In the genomic region with DNA sequence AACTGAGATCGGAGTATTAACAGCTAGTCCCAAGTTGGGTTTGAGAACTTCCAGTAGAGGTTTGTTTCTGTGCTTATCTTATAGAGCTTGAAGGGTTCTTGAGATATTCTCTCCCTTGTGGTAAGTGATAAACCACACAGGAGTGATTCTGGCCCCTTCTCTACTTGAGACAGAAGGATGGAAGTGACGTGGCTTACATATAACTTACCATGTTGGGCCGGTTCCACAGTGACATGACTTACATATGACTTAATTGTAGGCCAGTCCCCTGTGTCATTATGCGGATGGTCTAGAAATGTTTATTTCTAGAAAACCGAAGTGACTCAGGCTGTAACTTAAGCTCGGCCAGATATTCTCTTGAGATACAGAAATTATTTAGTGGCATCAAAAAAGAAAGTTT, we compare ENCODE assay signal across 29 cellular contexts.
DNase-seq lines count a peak whose midpoint lies in the region; ATAC-seq and TF ChIP-seq lines count a peak whose summit lies in the region.
"Had no signal": no experiment of that assay in that cellular context is flagged by ENCODE, and none has a peak within 500 bp of the region (broad histone marks: within the 10 kb centered on the region; RNA-seq: fewer than 3 reads in every experiment).

No MANE protein-coding gene starts in this region.

- peak; percentile 82 for DNase-seq in GM12865 (ENCODE audit: low read depth)
- peak; percentile 35 to 74 for DNase-seq in erythroblast (lab: John Stamatoyannopoulos, UW)
- DNase-seq in vagina (ENCODE audit: extremely low spot score in 2 of 2) = no peak
- DNase-seq in T-helper 2 cell treated with Interferon-gamma antibody and Interleukin-4, amounts not matched to agents 5 μg/mL and 100 μg/mL, for 36 hours (ENCODE audit: low spot score) = no peak
- no peak for DNase-seq in NCI-H2029 (lab: John Stamatoyannopoulos, UW)
- DNase-seq in NCI-H2227 treated with DMSO at 0.1 percent for 48 hours (lab: John Stamatoyannopoulos, UW) = no peak
- DNase-seq: activated CD4-positive, alpha-beta memory T cell treated with anti-CD3 and anti-CD28 coated beads, Interleukin-2, amount 10 ng/mL, durations not matched to agents 7 days and 5 days; activated effector memory CD4-positive, alpha-beta T cell treated with Interleukin-2 at 50 U/mL for 16 hours; activated naive CD8-positive, alpha-beta T cell treated with anti-CD3 and anti-CD28 coated beads for 36 hours; CD4-positive, alpha-beta T cell; endodermal cell; Kasumi-1; kidney; NCI-H1436; NCI-H2107; NCI-H446; NCI-H774; stimulated activated CD4-positive, alpha-beta T cell treated with anti-CD3 and anti-CD28 coated beads, Interleukin-12 subunit alpha, Interleukin-12 subunit beta, amount 100 ng/mL, for 4 hours; stimulated activated CD4-positive, alpha-beta T cell treated with anti-CD3 and anti-CD28 coated beads, Interleukin-4, amount 100 ng/mL, for 1 hour; substantia nigra; T-cell had no signal

- TF ChIP-seq POLR2A in erythroblast (IDR thresholded peaks at IDR 0.05; ENCODE audit: low read length) = no peak
- no peak for TF ChIP-seq POLR2A in vagina (IDR thresholded peaks at IDR 0.05)

- H3K4me3 ChIP-seq in GM12865 (ENCODE audit: low read depth, low read length) (no peak overlapping the region), vagina (no peak overlapping the region)
- H3K4me3 ChIP-seq: ascending aorta, prostate gland, SJSA1 had no signal

- no peaks in the 10 kb centered on the region for H3K9me3 ChIP-seq in vagina
- H3K9me3 ChIP-seq: ascending aorta, prostate gland, SJSA1 had no signal

- peaks cover 0 to 30% of the 10 kb centered on the region in 2 donors for H3K36me3 ChIP-seq in vagina

- H3K27ac Mint-ChIP-seq in T-helper 2 cell treated with Interferon-gamma antibody and Interleukin-4, amounts not matched to agents 5 μg/mL and 100 μg/mL, for 36 hours = no peak overlapping the region
- H3K27ac Mint-ChIP-seq: activated CD4-positive, alpha-beta memory T cell treated with anti-CD3 and anti-CD28 coated beads, Interleukin-2, amount 10 ng/mL, durations not matched to agents 7 days and 5 days; activated naive CD8-positive, alpha-beta T cell treated with anti-CD3 and anti-CD28 coated beads for 36 hours; CD4-positive, alpha-beta T cell; endodermal cell; T-cell had no signal

- intact Hi-C loops in vagina (cut with DNase I) = no loop called here

- TF ChIP-seq CTCF in GM12865 (IDR thresholded peaks at IDR 0.05; ENCODE audit: insufficient read depth, low read depth, low read length, missing control alignments) = no peak
- no peak for TF ChIP-seq CTCF in vagina (IDR thresholded peaks at IDR 0.05)

- H3K4me1 ChIP-seq in vagina = no peaks in the 10 kb centered on the region
- H3K4me1 ChIP-seq: ascending aorta, prostate gland, SJSA1 had no signal

- H3K9me3 Mint-ChIP-seq in T-helper 2 cell treated with Interferon-gamma antibody and Interleukin-4, amounts not matched to agents 5 μg/mL and 100 μg/mL, for 36 hours = no peaks in the 10 kb centered on the region
- H3K9me3 Mint-ChIP-seq: activated CD4-positive, alpha-beta memory T cell treated with anti-CD3 and anti-CD28 coated beads, Interleukin-2, amount 10 ng/mL, durations not matched to agents 7 days and 5 days; activated naive CD8-positive, alpha-beta T cell treated with anti-CD3 and anti-CD28 coated beads for 36 hours; CD4-positive, alpha-beta T cell; central memory CD8-positive, alpha-beta T cell; dendritic cell treated with granulocyte-macrophage colony-stimulating factor and Interleukin-4, amounts not matched to agents 40 ng/mL and 50 ng/mL, for 4 days; endodermal cell; T-cell had no signal

- H3K4me3 Mint-ChIP-seq in T-helper 2 cell treated with Interferon-gamma antibody and Interleukin-4, amounts not matched to agents 5 μg/mL and 100 μg/mL, for 36 hours = no peak overlapping the region
- H3K4me3 Mint-ChIP-seq: activated CD4-positive, alpha-beta memory T cell treated with anti-CD3 and anti-CD28 coated beads, Interleukin-2, amount 10 ng/mL, durations not matched to agents 7 days and 5 days; activated naive CD8-positive, alpha-beta T cell treated with anti-CD3 and anti-CD28 coated beads for 36 hours; CD4-positive, alpha-beta T cell; central memory CD8-positive, alpha-beta T cell; dendritic cell treated with granulocyte-macrophage colony-stimulating factor and Interleukin-4, amounts not matched to agents 40 ng/mL and 50 ng/mL, for 4 days; endodermal cell; T-cell had no signal

- no peak overlapping the region for H3K27ac ChIP-seq in vagina
- H3K27ac ChIP-seq: ascending aorta, prostate gland, SJSA1 had no signal

- H3K27me3 Mint-ChIP-seq in T-helper 2 cell treated with Interferon-gamma antibody and Interleukin-4, amounts not matched to agents 5 μg/mL and 100 μg/mL, for 36 hours (ENCODE audit: low read depth) = no peaks in the 10 kb centered on the region
- H3K27me3 Mint-ChIP-seq: activated CD4-positive, alpha-beta memory T cell treated with anti-CD3 and anti-CD28 coated beads, Interleukin-2, amount 10 ng/mL, durations not matched to agents 7 days and 5 days; activated naive CD8-positive, alpha-beta T cell treated with anti-CD3 and anti-CD28 coated beads for 36 hours; CD4-positive, alpha-beta T cell; central memory CD8-positive, alpha-beta T cell; dendritic cell treated with granulocyte-macrophage colony-stimulating factor and Interleukin-4, amounts not matched to agents 40 ng/mL and 50 ng/mL, for 4 days; T-cell had no signal

- H3K27me3 ChIP-seq in vagina = no peaks in the 10 kb centered on the region
- H3K27me3 ChIP-seq: ascending aorta, SJSA1 had no signal

- H3K36me3 Mint-ChIP-seq in T-helper 2 cell treated with Interferon-gamma antibody and Interleukin-4, amounts not matched to agents 5 μg/mL and 100 μg/mL, for 36 hours (ENCODE audit: low read depth) = peaks cover 8% of the 10 kb centered on the region

- peaks cover 4% of the 10 kb centered on the region for H3K4me1 Mint-ChIP-seq in T-helper 2 cell treated with Interferon-gamma antibody and Interleukin-4, amounts not matched to agents 5 μg/mL and 100 μg/mL, for 36 hours (ENCODE audit: low read depth)
- H3K4me1 Mint-ChIP-seq: activated CD4-positive, alpha-beta memory T cell treated with anti-CD3 and anti-CD28 coated beads, Interleukin-2, amount 10 ng/mL, durations not matched to agents 7 days and 5 days had no signal

- ATAC-seq in GM21529 (IDR thresholded peaks at IDR 0.05; ENCODE audit: unreplicated experiment) (peak; percentile 80), HG03280 (IDR thresholded peaks at IDR 0.05; ENCODE audit: unreplicated experiment) (peak; percentile 89)
- ATAC-seq: sciatic nerve, T-cell had no signal

Comparison
In these comparisons a context has a peak if more than half of its experiments do, and no peak if none do; other contexts are left out.
1. DNase-seq: peak in GM12865 (single experiment) and erythroblast (2 of 2); none in vagina (0 of 2), T-helper 2 cell treated with Interferon-gamma antibody and Interleukin-4, amounts not matched to agents 5 μg/mL and 100 μg/mL, for 36 hours (single experiment), NCI-H2029 (single experiment) and NCI-H2227 treated with DMSO at 0.1 percent for 48 hours (single experiment).